Comparison of ENCODE assay signal across 8 cellular contexts in genomic region chr18:46555724-46556123, GRCh38.
A peak's percentile ranks its signal among the peaks of the same experiment; 100 is the strongest.
DNase-seq lines count a peak whose midpoint lies in the region; ATAC-seq and TF ChIP-seq lines count a peak whose summit lies in the region.

No MANE protein-coding gene starts in this region.

- no peak overlapping the region for H3K4me2 ChIP-seq in mesendoderm (ENCODE audit: low read length)

- H2BK120ac ChIP-seq in mesendoderm (ENCODE audit: low read depth, low read length): no peak overlapping the region

- intact Hi-C loops in stomach (cut with DNase I; ENCODE audit: low total_unique reads): no loop called here

- no peak overlapping the region for H4K8ac ChIP-seq in mesendoderm (ENCODE audit: low read depth, low read length)

- no peaks in the 10 kb centered on the region for H3K27me3 ChIP-seq in brain microvascular endothelial cell (replicated peaks)
- no peaks in the 10 kb centered on the region for H3K27me3 ChIP-seq in mesendoderm (ENCODE audit: insufficient read depth, low read length, poor library complexity)
- H3K27me3 ChIP-seq in stomach: no peaks in the 10 kb centered on the region

- H3K4me3 ChIP-seq in brain microvascular endothelial cell (ENCODE audit: low read depth, low read length): no peak overlapping the region
- H3K4me3 ChIP-seq in mesendoderm (ENCODE audit: low read length): no peak overlapping the region
- no peak overlapping the region for H3K4me3 ChIP-seq in stomach

- H2AK5ac ChIP-seq in mesendoderm (ENCODE audit: low read length): no peak overlapping the region

- no peak overlapping the region for H2BK15ac ChIP-seq in mesendoderm (replicated peaks; ENCODE audit: low read depth)

- TF ChIP-seq CTCF in brain microvascular endothelial cell (IDR thresholded peaks at IDR 0.05; ENCODE audit: low read depth, low read length, missing control alignments) (peak; percentile 14), stomach (IDR thresholded peaks at IDR 0.05) (peak in 1 of 7 experiments; percentile 19)

- no CpG with 5 or more reads among the region's 4 CpGs for WGBS in mesendoderm (ENCODE audit: extremely low coverage, insufficient coverage, low lambda C conversion rate)
- WGBS in stomach, 5 donors: 53 to 62% (median 59%) methylated on average over 4 of the region's 4 CpGs

- H3K4ac ChIP-seq in mesendoderm (ENCODE audit: low read depth, low read length): no peak overlapping the region

- H3K79me2 ChIP-seq in mesendoderm (ENCODE audit: control insufficient read depth, insufficient read depth, low read length): no peaks in the 10 kb centered on the region

- H3K79me1 ChIP-seq in mesendoderm (ENCODE audit: low read length): no peaks in the 10 kb centered on the region

- H4K5ac ChIP-seq in mesendoderm (ENCODE audit: low read length): no peak overlapping the region

- no peak overlapping the region for H2BK5ac ChIP-seq in mesendoderm (ENCODE audit: low read length)

- no peak overlapping the region for H3K27ac ChIP-seq in brain microvascular endothelial cell
- no peak overlapping the region for H3K27ac ChIP-seq in mesendoderm (ENCODE audit: low read depth, low read length)
- no peak overlapping the region for H3K27ac ChIP-seq in stomach

- H3K56ac ChIP-seq in mesendoderm (ENCODE audit: low read length): no peak overlapping the region

- DNase-seq in SHP77 (lab: John Stamatoyannopoulos, UW) (peak; percentile 2 to 36), SHP77 treated with DMSO at 0.1 percent for 48 hours (lab: John Stamatoyannopoulos, UW) (no peak), HUDEP-2 (lab: John Stamatoyannopoulos, UW; ENCODE audit: unreplicated experiment in 76 of 76) (peak in 49 of 76 experiments; percentile 4 to 73 (median 28)), brain microvascular endothelial cell (no peak), mesendoderm (peak; percentile 71), stomach (no peak)

- ATAC-seq in GM19463 (IDR thresholded peaks at IDR 0.05; ENCODE audit: unreplicated experiment) (no peak), GM19452 (IDR thresholded peaks at IDR 0.05; ENCODE audit: unreplicated experiment) (no peak)

- H3K36me3 ChIP-seq in brain microvascular endothelial cell (replicated peaks): no peaks in the 10 kb centered on the region
- no peaks in the 10 kb centered on the region for H3K36me3 ChIP-seq in mesendoderm (ENCODE audit: control insufficient read depth, insufficient read depth, low read length)
- no peaks in the 10 kb centered on the region for H3K36me3 ChIP-seq in stomach

- H3K23ac ChIP-seq in mesendoderm (ENCODE audit: low read length): no peak overlapping the region

- no peak for TF ChIP-seq EP300 in stomach (IDR thresholded peaks at IDR 0.05)

- no peak overlapping the region for H3K18ac ChIP-seq in mesendoderm (ENCODE audit: low read length)

- peaks cover 0 to under 1% (median 0%) of the 10 kb centered on the region in 4 donors for H3K9me3 ChIP-seq in stomach

- no peak overlapping the region for H3K9ac ChIP-seq in mesendoderm (ENCODE audit: low read length)

- in situ Hi-C loops in brain microvascular endothelial cell (cut with HindIII; ENCODE audit: low pct_ligation_motif_present, low sequenced_read_pairs): no loop called here

- TF ChIP-seq POLR2A in stomach (IDR thresholded peaks at IDR 0.05): no peak

- H3K4me1 ChIP-seq in mesendoderm (ENCODE audit: control insufficient read depth, low read depth, low read length) (no peaks in the 10 kb centered on the region), stomach (no peaks in the 10 kb centered on the region)

Comparison
In these comparisons a context has a peak if more than half of its experiments do, and no peak if none do; other contexts are left out.
1. DNase-seq: peak in SHP77 (2 of 2), HUDEP-2 (49 of 76) and mesendoderm (single experiment); none in SHP77 treated with DMSO at 0.1 percent for 48 hours (single experiment), brain microvascular endothelial cell (single experiment) and stomach (single experiment).